Comparison of ENCODE assay signal across 27 cellular contexts in genomic region chr11:32290783-32291182, GRCh38.
DNase-seq lines count a peak whose midpoint lies in the region; ATAC-seq, FAIRE-seq and TF ChIP-seq lines count a peak whose summit lies in the region.
"Had no signal": no experiment of that assay in that cellular context is flagged by ENCODE, and none has a peak within 500 bp of the region (broad histone marks: within the 10 kb centered on the region; RNA-seq: fewer than 3 reads in every experiment).

No MANE protein-coding gene starts in this region.

- H3K4me1 ChIP-seq in HepG2 (ENCODE audit: insufficient read depth, low read length) = peaks cover 15% of the 10 kb centered on the region
- no peaks in the 10 kb centered on the region for H3K4me1 ChIP-seq in right lobe of liver
- H3K4me1 ChIP-seq: esophagus squamous epithelium, tibial artery had no signal

- CTCF ChIA-PET in HepG2 (lab: Yijun Ruan, JAX; ENCODE audit: low intra/inter-chr PET ratio, low total read pairs) = no interaction called here

- DNase-seq in HepG2 (ENCODE audit: low spot score) = peak; percentile 71
- DNase-seq in right lobe of liver = no peak
- peak in 40 of 42 donors; percentile 4 to 84 (median 56) for DNase-seq in head of caudate nucleus
- DNase-seq in nucleus accumbens (lab: John Stamatoyannopoulos, UW) = peak in 38 of 56 donors; percentile 6 to 75 (median 28)
- no peak for DNase-seq in cerebellar cortex (ENCODE audit: low spot score)
- DNase-seq in glomerular visceral epithelial cell (ENCODE audit: extremely low spot score) = no peak
- no peak for DNase-seq in NCI-H2107 (lab: John Stamatoyannopoulos, UW)
- no peak for DNase-seq in NCI-H1417 (lab: John Stamatoyannopoulos, UW)
- DNase-seq: activated naive CD4-positive, alpha-beta T cell treated with anti-CD3 and anti-CD28 coated beads, Interleukin-2, amount 50 U/mL, for 16 hours; activated T-cell treated with anti-CD3 and anti-CD28 coated beads, Interleukin-2, amount 50 U/mL, for 48 hours; cerebellar nuclear complex; COR-L47; DND-41; esophagus squamous epithelium; NCI-H1930; NCI-H226; NCI-H82; OCI-M1; SIG-M5; stimulated activated CD4-positive, alpha-beta T cell treated with anti-CD3 and anti-CD28 coated beads, Interleukin-2, amount 100 ng/mL, for 48 hours; stimulated activated naive CD4-positive, alpha-beta T cell; T-cell; tibial artery had no signal

- 0% methylated on average over 3 of the region's 3 CpGs for WGBS in HepG2 (ENCODE audit: low lambda C conversion rate)
- WGBS in right lobe of liver (ENCODE audit: insufficient coverage, low coverage, low lambda C conversion rate, missing lambda C conversion rate) = 57% methylated on average over 3 of the region's 3 CpGs

- TF ChIP-seq RAD21 in HepG2 (CRISPR knock-in tag; IDR thresholded peaks at IDR 0.05) = no peak

- H3K4me3 ChIP-seq in HepG2 (replicated peaks in 1 of 3; ENCODE audit: insufficient read depth in 1 of 3, low read depth in 2 of 3, low read length in 3 of 3) = no peak overlapping the region
- H3K4me3 ChIP-seq in right lobe of liver = no peak overlapping the region
- H3K4me3 ChIP-seq: esophagus squamous epithelium, smooth muscle cell, tibial artery had no signal

- TF ChIP-seq CTCF in HepG2 (CRISPR knock-in tag; IDR thresholded peaks at IDR 0.05) (no peak), right lobe of liver (IDR thresholded peaks at IDR 0.05) (no peak)

- 0 out of 4 replicates have a peak, but pooled peaks of 1 of the 2 experiments have one; percentile 19 for TF ChIP-seq EP300 in HepG2 (IDR thresholded peaks at IDR 0.05; ENCODE audit: low read depth in 2 of 2, low read length in 2 of 2)
- no peak for TF ChIP-seq EP300 in HepG2 (CRISPR knock-in tag; IDR thresholded peaks at IDR 0.05; ENCODE audit: borderline replicate concordance)

- H3K9me3 ChIP-seq in HepG2 (ENCODE audit: low read length) = no peaks in the 10 kb centered on the region
- H3K9me3 ChIP-seq in right lobe of liver = no peaks in the 10 kb centered on the region
- H3K9me3 ChIP-seq: esophagus squamous epithelium had no signal

- H3K36me3 ChIP-seq in HepG2 (replicated peaks in 1 of 2; ENCODE audit: control insufficient read depth in 1 of 2, insufficient read depth in 2 of 2, low read length in 2 of 2) (no peaks in the 10 kb centered on the region), right lobe of liver (no peaks in the 10 kb centered on the region)
- H3K36me3 ChIP-seq: esophagus squamous epithelium, tibial artery had no signal

- FAIRE-seq in HepG2 (lab: Jason Lieb, UNC) = no peak
- FAIRE-seq: GM12892, GM19239, TTC549 had no signal

- in situ Hi-C loops in HepG2 (cut with HindIII; ENCODE audit: extremely low pct_ligation_motif_present, low pct_unique_long_range_greater_than_20kb) = no loop called here

- intact Hi-C loops in HepG2 (cut with micrococcal nuclease; ENCODE audit: unreplicated experiment) (no loop called here), right lobe of liver (cut with DNase I) (no loop called here), head of caudate nucleus (cut with DNase I) (loop anchor here (10.0 kb wide), 1 partner anchor 116 kb away; no protein-coding TSS in a partner anchor)

- no peaks in the 10 kb centered on the region for H3K79me2 ChIP-seq in HepG2 (ENCODE audit: insufficient read depth, low read length)

- ATAC-seq in HepG2 (peak; percentile 100), right lobe of liver (no peak)
- ATAC-seq: T-cell had no signal

- H3K9ac ChIP-seq in HepG2 (ENCODE audit: insufficient read depth, low read depth, low read length) = no peak overlapping the region

- no peak overlapping the region for H3K27ac ChIP-seq in HepG2 (ENCODE audit: extremely low read length, insufficient read depth, low read length)
- H3K27ac ChIP-seq in right lobe of liver = no peak overlapping the region
- H3K27ac ChIP-seq: esophagus squamous epithelium, tibial artery had no signal

- no peaks in the 10 kb centered on the region for H3K27me3 ChIP-seq in HepG2 (ENCODE audit: control insufficient read depth in 1 of 2, insufficient read depth in 2 of 2, low read length in 2 of 2)
- no peaks in the 10 kb centered on the region for H3K27me3 ChIP-seq in right lobe of liver
- H3K27me3 ChIP-seq: esophagus squamous epithelium, tibial artery had no signal

- H4K20me1 ChIP-seq in HepG2 (ENCODE audit: insufficient read depth, low read length) = no peaks in the 10 kb centered on the region

- no peak for TF ChIP-seq POLR2A in HepG2 (IDR thresholded peaks at IDR 0.05; ENCODE audit: insufficient read depth in 1 of 2, low read depth in 2 of 2, low read length in 2 of 2)
- no peak for TF ChIP-seq POLR2A in right lobe of liver (IDR thresholded peaks at IDR 0.05)

- no peak overlapping the region for H3K4me2 ChIP-seq in HepG2 (ENCODE audit: low read depth, low read length)
- H3K4me2 ChIP-seq: smooth muscle cell had no signal

- POLR2A ChIA-PET in HepG2 (lab: Yijun Ruan, JAX) = no interaction called here

- BruUV-seq in HepG2 (replicated peaks; lab: Mats Ljungman, UMichigan) = no TSS peak

- H2AFZ ChIP-seq in HepG2 (ENCODE audit: low read length) = no peak overlapping the region

TF ChIP-seq in HepG2, 621 proteins besides CTCF, POLR2A, EP300 and RAD21 (continues in another document):
- TF ChIP-seq HDAC2 (CRISPR knock-in tag; IDR thresholded peaks at IDR 0.05) (0 out of 2 replicates have a peak, but pooled peaks have one; percentile 27), MIER3 (CRISPR knock-in tag; IDR thresholded peaks at IDR 0.05; ENCODE audit: borderline replicate concordance) (peak; percentile 49; the same call in 1 of the 2 replicates), SOX5 (CRISPR knock-in tag; IDR thresholded peaks at IDR 0.05; ENCODE audit: borderline replicate concordance) (peak; percentile 88), SOX6 (IDR thresholded peaks at IDR 0.05) (no peak), SOX6 (CRISPR knock-in tag; IDR thresholded peaks at IDR 0.05) (peak; percentile 69), FOXA3 (CRISPR knock-in tag; IDR thresholded peaks at IDR 0.05) (peak; percentile 65), ZNF274 (CRISPR knock-in tag; IDR thresholded peaks at IDR 0.05) (no peak), PAXIP1 (CRISPR knock-in tag; conservative IDR thresholded peaks at IDR 0.05) (0 out of 2 replicates have a peak, but pooled peaks have one; percentile 30), SOX13 (IDR thresholded peaks at IDR 0.05) (no peak), SOX13 (CRISPR knock-in tag; conservative IDR thresholded peaks at IDR 0.05 in 1 of 2, IDR thresholded peaks at IDR 0.05 in 1 of 2) (peak in 1 of 2 experiments; percentile 77; a peak in 2 of 4 replicates), ZNF883 (CRISPR knock-in tag; IDR thresholded peaks at IDR 0.05; ENCODE audit: not compliant biosample characterization) (no peak), ZNF281 (CRISPR knock-in tag; IDR thresholded peaks at IDR 0.05; ENCODE audit: borderline replicate concordance) (peak; percentile 37; the same call in 1 of the 2 replicates), ELF3 (CRISPR knock-in tag; IDR thresholded peaks at IDR 0.05) (0 out of 2 replicates have a peak, but pooled peaks have one; percentile 29), BHLHE40 (IDR thresholded peaks at IDR 0.05; ENCODE audit: low read length) (peak; percentile 75)

Comparison
In these comparisons a context has a peak if more than half of its experiments do, and no peak if none do; other contexts are left out.
1. DNase-seq: peak in HepG2 (single experiment), head of caudate nucleus (40 of 42) and nucleus accumbens (38 of 56); none in right lobe of liver (0 of 3), cerebellar cortex (single experiment), glomerular visceral epithelial cell (single experiment), NCI-H2107 (single experiment) and NCI-H1417 (0 of 3).